In the genomic region with DNA sequence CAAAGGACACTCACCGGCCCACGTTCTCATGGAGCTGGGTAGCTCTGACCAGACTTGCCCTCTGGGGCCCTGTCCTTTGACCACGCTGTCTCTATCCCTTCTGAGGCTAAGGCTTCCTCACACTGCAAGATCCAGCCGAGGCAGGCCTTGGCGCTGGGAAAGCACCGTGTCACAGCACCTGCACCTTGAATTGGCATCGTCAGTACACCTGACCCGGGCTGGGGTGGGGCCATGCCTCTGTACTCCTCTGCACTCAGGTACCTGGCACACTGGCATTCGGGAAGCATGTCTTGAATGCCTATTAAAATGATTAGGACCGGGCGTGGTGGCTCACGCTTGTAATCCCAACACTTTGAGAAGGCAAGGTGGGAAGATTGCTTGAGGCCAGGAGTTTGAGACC, we compare ENCODE assay signal across 21 cellular contexts. TPM values are rescaled to one million over a fixed set of nuclear protein-coding genes. Genes with fewer than 3 reads are reported as not detected.
"Had no signal": no experiment of that assay in that cellular context is flagged by ENCODE, and none has a peak within 500 bp of the region (broad histone marks: within the 10 kb centered on the region; RNA-seq: fewer than 3 reads in every experiment).

No MANE protein-coding gene starts in this region.

- DNase-seq: activated CD4-positive, alpha-beta memory T cell treated with anti-CD3 and anti-CD28 coated beads, Interleukin-2, amount 10 ng/mL, durations not matched to agents 7 days and 5 days; activated CD4-positive, alpha-beta T cell treated with anti-CD3 and anti-CD28 coated beads for 1 hour; activated CD8-positive, alpha-beta memory T cell treated with anti-CD3 and anti-CD28 coated beads, Interleukin-2, amount 50 U/mL, for 4 hours; activated naive CD4-positive, alpha-beta T cell treated with Interleukin-2 at 50 U/mL for 16 hours; central memory CD4-positive, alpha-beta T cell; cortex of kidney; effector memory CD8-positive, alpha-beta T cell; natural killer cell; occipital lobe; psoas muscle; sigmoid colon; stimulated activated CD4-positive, alpha-beta T cell treated with anti-CD3 and anti-CD28 coated beads, Interleukin-12 subunit alpha, Interleukin-12 subunit beta, amount 100 ng/mL, for 4 hours; stimulated activated naive CD8-positive, alpha-beta T cell treated with anti-CD3 and anti-CD28 coated beads, Interleukin-15, Interleukin-2, amounts not matched to agents 100 U/mL and 50 U/mL, for 24 hours; T-cell; T1000; testis; uterus had no signal

- H3K36me3 Mint-ChIP-seq: mesothelial cell of epicardium, natural killer cell, T-cell had no signal

- H3K27ac ChIP-seq: epithelial cell of prostate, psoas muscle, SK-N-MC, testis, uterus had no signal

- H3K27ac Mint-ChIP-seq: activated CD4-positive, alpha-beta memory T cell treated with anti-CD3 and anti-CD28 coated beads, Interleukin-2, amount 10 ng/mL, durations not matched to agents 7 days and 5 days; effector memory CD8-positive, alpha-beta T cell; mesothelial cell of epicardium; natural killer cell; T-cell had no signal

- ATAC-seq: effector memory CD8-positive, alpha-beta T cell; natural killer cell; psoas muscle; stimulated activated naive CD8-positive, alpha-beta T cell treated with anti-CD3 and anti-CD28 coated beads, Interleukin-15, Interleukin-2, amounts not matched to agents 100 U/mL and 50 U/mL, for 24 hours; T-cell had no signal

- H3K36me3 ChIP-seq: sigmoid colon, uterus had no signal

- H3K9me3 Mint-ChIP-seq: activated CD4-positive, alpha-beta memory T cell treated with anti-CD3 and anti-CD28 coated beads, Interleukin-2, amount 10 ng/mL, durations not matched to agents 7 days and 5 days; effector memory CD8-positive, alpha-beta T cell; mesothelial cell of epicardium; natural killer cell; T-cell had no signal

- H3K4me3 ChIP-seq: psoas muscle, sigmoid colon, SK-N-MC, testis, uterus had no signal

- H3K9me3 ChIP-seq: psoas muscle, sigmoid colon, testis, uterus had no signal

- FAIRE-seq: islet of Langerhans had no signal

- H3K27me3 ChIP-seq: sigmoid colon, testis, uterus had no signal

RNA-seq across cellular contexts. Expression of gene NTN3, which starts 9.9 kb away (rescaled TPM):
- total RNA-seq: activated CD4-positive, alpha-beta memory T cell treated with anti-CD3 and anti-CD28 coated beads, Interleukin-2, amount 10 ng/mL, durations not matched to agents 7 days and 5 days; natural killer cell; T-cell had no signal
